Comparison of ENCODE assay signal across 16 cellular contexts in genomic region chr10:4359003-4359402, GRCh38.
DNase-seq lines count a peak whose midpoint lies in the region; ATAC-seq and TF ChIP-seq lines count a peak whose summit lies in the region.
"Had no signal": no experiment of that assay in that cellular context is flagged by ENCODE, and none has a peak within 500 bp of the region (broad histone marks: within the 10 kb centered on the region; RNA-seq: fewer than 3 reads in every experiment).

No MANE protein-coding gene starts in this region.

- no peaks in the 10 kb centered on the region for H3K36me3 ChIP-seq in heart right ventricle
- H3K36me3 ChIP-seq in thyroid gland = no peaks in the 10 kb centered on the region
- no peaks in the 10 kb centered on the region for H3K36me3 ChIP-seq in esophagus muscularis mucosa
- H3K36me3 ChIP-seq: right lobe of liver had no signal

- DNase-seq in left ventricle myocardium superior = no peak
- no peak for DNase-seq in heart right ventricle
- DNase-seq in astrocyte of the spinal cord (ENCODE audit: low read depth, low spot score) = peak; percentile 75
- DNase-seq in iPS DF 19.7 (ENCODE audit: low read depth, low spot score) = peak; percentile 12
- peak; percentile 9 to 13 for DNase-seq in thyroid gland
- no peak for DNase-seq in pons (ENCODE audit: low spot score)
- no peak for DNase-seq in esophagus muscularis mucosa (ENCODE audit: extremely low spot score)
- DNase-seq: activated CD4-positive, alpha-beta T cell treated with anti-CD3 and anti-CD28 coated beads for 48 hours; CD8-positive, alpha-beta T cell; central memory CD4-positive, alpha-beta T cell; EL; right lobe of liver; stimulated activated CD4-positive, alpha-beta T cell treated with anti-CD3 and anti-CD28 coated beads, Interleukin-2, amount 100 ng/mL, for 48 hours; substantia nigra had no signal

- TF ChIP-seq CTCF in heart right ventricle (IDR thresholded peaks at IDR 0.05) = no peak
- TF ChIP-seq CTCF in astrocyte of the spinal cord (IDR thresholded peaks at IDR 0.05; ENCODE audit: low read depth, low read length) = no peak
- TF ChIP-seq CTCF in thyroid gland (IDR thresholded peaks at IDR 0.05) = no peak
- peak in 1 of 3 experiments; percentile 0 for TF ChIP-seq CTCF in esophagus muscularis mucosa (IDR thresholded peaks at IDR 0.05)

- no peak for TF ChIP-seq EP300 in esophagus muscularis mucosa (IDR thresholded peaks at IDR 0.05)

- H3K4me3 ChIP-seq in heart right ventricle (no peak overlapping the region), astrocyte of the spinal cord (ENCODE audit: low read depth, low read length) (no peak overlapping the region), thyroid gland (replicated peaks in 1 of 3) (no peak overlapping the region), esophagus muscularis mucosa (no peak overlapping the region)
- H3K4me3 ChIP-seq: right lobe of liver had no signal

- intact Hi-C loops in left ventricle myocardium superior (cut with micrococcal nuclease) = no loop called here
- intact Hi-C loops in heart right ventricle (cut with DNase I) = loop anchor here in 2 of 10 donors (10.0 kb wide), 2 partner anchors 286 to 1124 kb away; no protein-coding TSS in a partner anchor
- intact Hi-C loops in thyroid gland (cut with DNase I) = no loop called here
- intact Hi-C loops in esophagus muscularis mucosa (cut with DNase I) = loop anchor here (10.0 kb wide), 1 partner anchor 406 kb away; no protein-coding TSS in a partner anchor

- peak; percentile 55 for ATAC-seq in left ventricle myocardium superior
- no peak for ATAC-seq in heart right ventricle
- ATAC-seq in GM21423 (IDR thresholded peaks at IDR 0.05; ENCODE audit: unreplicated experiment) = no peak
- ATAC-seq: CD8-positive, alpha-beta T cell; right lobe of liver; SK-N-SH treated with all-trans-retinoic acid at 6 μM for 48 hours had no signal

- no peaks in the 10 kb centered on the region for H3K27me3 ChIP-seq in heart right ventricle
- H3K27me3 ChIP-seq in thyroid gland = no peaks in the 10 kb centered on the region
- H3K27me3 ChIP-seq in esophagus muscularis mucosa = no peaks in the 10 kb centered on the region
- H3K27me3 ChIP-seq: right lobe of liver had no signal

- TF ChIP-seq POLR2A in thyroid gland (IDR thresholded peaks at IDR 0.05) (no peak), esophagus muscularis mucosa (IDR thresholded peaks at IDR 0.05; ENCODE audit: low read depth) (no peak)

- WGBS in heart right ventricle, 2 donors = 76 to 81% methylated on average over 5 of the region's 5 CpGs
- WGBS in thyroid gland, 2 donors = 60 to 62% methylated on average over 5 of the region's 5 CpGs
- WGBS in esophagus muscularis mucosa = 84% methylated on average over 5 of the region's 5 CpGs

- H3K4me1 ChIP-seq in heart right ventricle = peaks cover 0 to 10% (median 6%) of the 10 kb centered on the region in 9 donors
- peaks cover 5 to 7% of the 10 kb centered on the region in 2 donors for H3K4me1 ChIP-seq in thyroid gland
- peaks cover 6 to 14% (median 10%) of the 10 kb centered on the region in 4 donors for H3K4me1 ChIP-seq in esophagus muscularis mucosa
- H3K4me1 ChIP-seq: right lobe of liver had no signal

- in situ Hi-C loops in astrocyte of the spinal cord (cut with HindIII; ENCODE audit: low sequenced_read_pairs) = no loop called here

- H3K9me3 ChIP-seq in heart right ventricle = no peaks in the 10 kb centered on the region
- no peaks in the 10 kb centered on the region for H3K9me3 ChIP-seq in thyroid gland
- no peaks in the 10 kb centered on the region for H3K9me3 ChIP-seq in esophagus muscularis mucosa
- H3K9me3 ChIP-seq: right lobe of liver had no signal

- H3K27ac ChIP-seq in heart right ventricle (no peak overlapping the region), thyroid gland (no peak overlapping the region), esophagus muscularis mucosa (replicated peaks in 1 of 4) (no peak overlapping the region)
- H3K27ac ChIP-seq: right lobe of liver had no signal

Comparison
In these comparisons a context has a peak if more than half of its experiments do, and no peak if none do; other contexts are left out.
1. DNase-seq: peak in astrocyte of the spinal cord (single experiment), iPS DF 19.7 (single experiment) and thyroid gland (2 of 2); none in left ventricle myocardium superior (single experiment), heart right ventricle (0 of 2), pons (single experiment) and esophagus muscularis mucosa (single experiment).